ENCODE assay signal across 8 cellular contexts in genomic region chr1:149390173-149390926, GRCh38.
DNase-seq lines count a peak whose midpoint lies in the region; ATAC-seq, FAIRE-seq and TF ChIP-seq lines count a peak whose summit lies in the region.
"Not testable (repeated sequence)": the region's sequence is repeated elsewhere in the genome, so short reads cannot be mapped to it uniquely, and the experiment has no call there.

No MANE protein-coding gene starts in this region.

- not testable (repeated sequence) for H3K27me3 ChIP-seq in bronchial epithelial cell (ENCODE audit: control insufficient read depth, insufficient read depth, low read length); right cardiac atrium (ENCODE audit: control insufficient read depth, insufficient read depth)

- not testable (repeated sequence) for H3K9me3 Mint-ChIP-seq in activated CD4-positive, alpha-beta memory T cell treated with anti-CD3 and anti-CD28 coated beads, Interleukin-2, amount 10 ng/mL, durations not matched to agents 7 days and 5 days

- not testable (repeated sequence) for FAIRE-seq in bronchial epithelial cell (lab: Jason Lieb, UNC)

- H3K27ac Mint-ChIP-seq in activated CD4-positive, alpha-beta memory T cell treated with anti-CD3 and anti-CD28 coated beads, Interleukin-2, amount 10 ng/mL, durations not matched to agents 7 days and 5 days, result peak overlapping the region; percentile 67

- not testable (repeated sequence) for H3K4me1 ChIP-seq in right cardiac atrium (ENCODE audit: control insufficient read depth, insufficient read depth, low read length)

- peak overlapping the region; percentile 88 for H3K4me3 Mint-ChIP-seq in activated CD4-positive, alpha-beta memory T cell treated with anti-CD3 and anti-CD28 coated beads, Interleukin-2, amount 10 ng/mL, durations not matched to agents 7 days and 5 days

- not testable (repeated sequence) for H3K36me3 ChIP-seq in bronchial epithelial cell (ENCODE audit: control insufficient read depth, insufficient read depth, low read length)

- H3K4me3 ChIP-seq in bronchial epithelial cell (ENCODE audit: low read depth, low read length) (peak overlapping the region; percentile 42), right cardiac atrium (ENCODE audit: low read length) (peak overlapping the region; percentile 78)

- not testable (repeated sequence) for TF ChIP-seq CTCF in C4-2B (conservative IDR thresholded peaks at IDR 0.05); bronchial epithelial cell (IDR thresholded peaks at IDR 0.05; ENCODE audit: insufficient read depth, low read length, severe bottlenecking); omental fat pad (IDR thresholded peaks at IDR 0.05)

- not testable (repeated sequence) for H3K9me3 ChIP-seq in right cardiac atrium (ENCODE audit: control insufficient read depth, low read length)

- intact Hi-C loops in right cardiac atrium (cut with DNase I), result not testable (repeated sequence)

- under 1% methylated on average over 55 of the region's 69 CpGs for WGBS in right cardiac atrium

- CTCF ChIA-PET in activated CD4-positive, alpha-beta memory T cell treated with anti-CD3 and anti-CD28 coated beads, Interleukin-2, amount 10 ng/mL, durations not matched to agents 7 days and 5 days (lab: Charles Lee), result not testable (repeated sequence)

- H3K27ac ChIP-seq in C4-2B (peak overlapping the region; percentile 62), right cardiac atrium (ENCODE audit: low read length) (peak overlapping the region; percentile 48)

- DNase-seq in HT1080 (ENCODE audit: low read depth) (peak; percentile 83), bronchial epithelial cell (ENCODE audit: low read depth) (peak; percentile 34), right cardiac atrium (peak; percentile 89 to 93 (median 92)), omental fat pad (ENCODE audit: low spot score) (peak; percentile 43)
- DNase-seq in activated CD4-positive, alpha-beta memory T cell treated with anti-CD3 and anti-CD28 coated beads, Interleukin-2, amount 10 ng/mL, durations not matched to agents 7 days and 5 days, result peak; percentile 65
- peak; percentile 32 for DNase-seq in stimulated activated CD8-positive, alpha-beta memory T cell treated with anti-CD3 and anti-CD28 coated beads, Interleukin-4, amount 100 ng/mL, for 24 hours (ENCODE audit: low read depth)

- H3K27me3 Mint-ChIP-seq in activated CD4-positive, alpha-beta memory T cell treated with anti-CD3 and anti-CD28 coated beads, Interleukin-2, amount 10 ng/mL, durations not matched to agents 7 days and 5 days, result not testable (repeated sequence)

- not testable (repeated sequence) for H3K36me3 Mint-ChIP-seq in activated CD4-positive, alpha-beta memory T cell treated with anti-CD3 and anti-CD28 coated beads, Interleukin-2, amount 10 ng/mL, durations not matched to agents 7 days and 5 days (ENCODE audit: low read depth)

- ATAC-seq in right cardiac atrium (peak; percentile 92 to 97), omental fat pad (ENCODE audit: low FRiP score) (peak; percentile 92)

- H3K4me1 Mint-ChIP-seq in activated CD4-positive, alpha-beta memory T cell treated with anti-CD3 and anti-CD28 coated beads, Interleukin-2, amount 10 ng/mL, durations not matched to agents 7 days and 5 days, result not testable (repeated sequence)

- POLR2A ChIA-PET in activated CD4-positive, alpha-beta memory T cell treated with anti-CD3 and anti-CD28 coated beads, Interleukin-2, amount 10 ng/mL, durations not matched to agents 7 days and 5 days (lab: Charles Lee), result not testable (repeated sequence)

TF ChIP-seq in PFSK-1, 5 proteins besides CTCF, POLR2A, EP300 and RAD21:
- peak; percentile 47; the same call in 1 of the 2 replicates for TF ChIP-seq POLR2AphosphoS5 (IDR thresholded peaks at IDR 0.05; ENCODE audit: low read depth, low read length)
- TF ChIP-seq TAF1 (IDR thresholded peaks at IDR 0.05; ENCODE audit: borderline replicate concordance, insufficient read depth, low read length), result 0 out of 2 replicates have a peak, but pooled peaks have one; percentile 38

Comparison
In these comparisons a context has a peak if more than half of its experiments do, and no peak if none do; other contexts are left out.
1. Peak in every context shown above with its lines: DNase-seq, ATAC-seq, H3K4me3 ChIP-seq and H3K27ac ChIP-seq.
2. DNase-seq: peak in every context shown above with its lines; median percentile 92 in right cardiac atrium; 83 in HT1080; 65 in activated CD4-positive, alpha-beta memory T cell treated with anti-CD3 and anti-CD28 coated beads, Interleukin-2, amount 10 ng/mL, durations not matched to agents 7 days and 5 days; 43 in omental fat pad; 34 in bronchial epithelial cell; 32 in stimulated activated CD8-positive, alpha-beta memory T cell treated with anti-CD3 and anti-CD28 coated beads, Interleukin-4, amount 100 ng/mL, for 24 hours.